ENCODE assay signal across 23 cellular contexts in the genomic region with DNA sequence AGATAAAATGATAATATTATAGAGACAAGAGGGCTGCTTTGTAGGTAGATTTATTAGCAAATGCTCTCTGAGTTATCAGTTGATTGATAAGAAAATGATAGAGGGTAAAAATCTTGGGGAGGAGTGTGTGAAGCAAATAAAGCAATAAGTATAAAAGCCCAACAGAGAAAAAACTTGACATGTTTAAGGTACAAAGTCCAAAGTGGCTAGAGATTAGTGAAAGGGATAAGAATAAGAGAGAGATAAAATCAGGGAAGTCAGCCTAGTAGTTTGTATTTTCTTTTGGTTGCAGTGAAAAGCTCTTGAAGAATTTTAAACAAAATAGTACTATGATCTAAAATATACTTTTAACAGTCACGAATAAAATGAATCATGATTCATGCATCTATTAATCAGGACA.
DNase-seq lines count a peak whose midpoint lies in the region; ATAC-seq, FAIRE-seq and TF ChIP-seq lines count a peak whose summit lies in the region.
"Had no signal": no experiment of that assay in that cellular context is flagged by ENCODE, and none has a peak within 500 bp of the region (broad histone marks: within the 10 kb centered on the region; RNA-seq: fewer than 3 reads in every experiment).

No MANE protein-coding gene starts in this region.

- H3K9me3 Mint-ChIP-seq in activated T-helper 2 cell treated with anti-CD3 and anti-CD28 coated beads, Interferon-gamma antibody, Interleukin-2, Interleukin-4, amounts not matched to agents 10 μg/mL and 5 μg/mL and 100 μg/mL, durations not matched to agents 14 hours and 24 hours and 36 hours, result no peaks in the 10 kb centered on the region
- H3K9me3 Mint-ChIP-seq in activated naive CD4-positive, alpha-beta T cell treated with anti-CD3 and anti-CD28 coated beads for 36 hours, result no peaks in the 10 kb centered on the region
- H3K9me3 Mint-ChIP-seq: GM23338 had no signal

- in situ Hi-C loops in HepG2 (cut with HindIII; ENCODE audit: extremely low pct_ligation_motif_present, low pct_unique_long_range_greater_than_20kb), result loop anchor here (25.0 kb wide), 1 partner anchor 1179 kb away; no protein-coding TSS in a partner anchor

- H3K9me3 ChIP-seq in liver (ENCODE audit: control insufficient read depth in 4 of 4, low read length in 3 of 4) (no peaks in the 10 kb centered on the region), HepG2 (ENCODE audit: low read length) (no peaks in the 10 kb centered on the region), mucosa of descending colon (no peaks in the 10 kb centered on the region), MG63 (no peaks in the 10 kb centered on the region; the same call in 1 of the 2 replicates)
- H3K9me3 ChIP-seq: HAP-1, SJSA1 had no signal

- no peak overlapping the region for H3K27ac Mint-ChIP-seq in activated T-helper 2 cell treated with anti-CD3 and anti-CD28 coated beads, Interferon-gamma antibody, Interleukin-2, Interleukin-4, amounts not matched to agents 10 μg/mL and 5 μg/mL and 100 μg/mL, durations not matched to agents 14 hours and 24 hours and 36 hours
- no peak overlapping the region for H3K27ac Mint-ChIP-seq in activated naive CD4-positive, alpha-beta T cell treated with anti-CD3 and anti-CD28 coated beads for 36 hours
- H3K27ac Mint-ChIP-seq: GM23338 had no signal

- H3K4me1 ChIP-seq in liver (ENCODE audit: control insufficient read depth in 4 of 4, insufficient read depth in 4 of 4, low read length in 3 of 4) (no peaks in the 10 kb centered on the region), HepG2 (ENCODE audit: insufficient read depth, low read length) (peaks cover 10% of the 10 kb centered on the region; the same call in 1 of the 2 replicates), mucosa of descending colon (ENCODE audit: low read depth) (peaks cover 3% of the 10 kb centered on the region)
- H3K4me1 ChIP-seq: HAP-1, SJSA1 had no signal

- FAIRE-seq in HepG2 (lab: Jason Lieb, UNC) (no peak), colon (lab: Jason Lieb, UNC) (peak; percentile 18)
- FAIRE-seq: GM12878, RCC 7860 had no signal

- TF ChIP-seq RAD21 in liver (IDR thresholded peaks at IDR 0.05) (no peak), HepG2 (CRISPR knock-in tag; IDR thresholded peaks at IDR 0.05) (no peak)

- WGBS in liver, result 25% methylated on average over 1 of the region's 1 CpG
- 0% methylated on average over 1 of the region's 1 CpG for WGBS in HepG2 (ENCODE audit: low lambda C conversion rate)

- DNase-seq in HepG2 (ENCODE audit: low spot score) (no peak), mucosa of descending colon (no peak), pons (ENCODE audit: low spot score) (no peak), MG63 (no peak)
- DNase-seq in activated T-helper 2 cell treated with anti-CD3 and anti-CD28 coated beads, Interferon-gamma antibody, Interleukin-2, Interleukin-4, amounts not matched to agents 10 μg/mL and 5 μg/mL and 100 μg/mL, durations not matched to agents 14 hours and 24 hours and 36 hours (ENCODE audit: low spot score), result no peak
- DNase-seq in activated naive CD4-positive, alpha-beta T cell treated with anti-CD3 and anti-CD28 coated beads for 36 hours, result no peak
- DNase-seq: AML-193; DMS79 treated with DMSO at 0.1 percent for 48 hours; KG1; NCI-H1105; NCI-H2029 treated with DMSO at 0.1 percent for 48 hours; NCI-H226; NCI-H510A treated with DMSO at 0.1 percent for 48 hours; NCI-H748 treated with DMSO at 0.1 percent for 48 hours; NK-92 treated with Interleukin-12 subunit alpha and Interleukin-12 subunit beta, amount 100 ng/mL, for 24 hours had no signal

- H3K36me3 ChIP-seq in liver (ENCODE audit: control insufficient read depth in 4 of 4, insufficient read depth in 3 of 4, low read depth in 1 of 4, low read length in 3 of 4), result no peaks in the 10 kb centered on the region
- H3K36me3 ChIP-seq in HepG2 (replicated peaks in 1 of 2; ENCODE audit: control insufficient read depth in 1 of 2, insufficient read depth in 2 of 2, low read length in 2 of 2), result no peaks in the 10 kb centered on the region
- H3K36me3 ChIP-seq in mucosa of descending colon (ENCODE audit: low read depth), result no peaks in the 10 kb centered on the region
- no peaks in the 10 kb centered on the region for H3K36me3 ChIP-seq in MG63
- H3K36me3 ChIP-seq: HAP-1, SJSA1 had no signal

- H3K4me2 ChIP-seq in HepG2 (ENCODE audit: low read depth, low read length), result no peak overlapping the region
- H3K4me2 ChIP-seq: GM23338 had no signal

- POLR2A ChIA-PET in HepG2 (lab: Yijun Ruan, JAX), result no interaction called here

- no peak overlapping the region for H3K9ac ChIP-seq in liver (ENCODE audit: low read depth in 1 of 2, low read length in 2 of 2)
- no peak overlapping the region for H3K9ac ChIP-seq in HepG2 (ENCODE audit: insufficient read depth, low read depth, low read length)

- no peaks in the 10 kb centered on the region for H3K27me3 Mint-ChIP-seq in activated T-helper 2 cell treated with anti-CD3 and anti-CD28 coated beads, Interferon-gamma antibody, Interleukin-2, Interleukin-4, amounts not matched to agents 10 μg/mL and 5 μg/mL and 100 μg/mL, durations not matched to agents 14 hours and 24 hours and 36 hours (ENCODE audit: low read depth)
- peaks cover 6% of the 10 kb centered on the region for H3K27me3 Mint-ChIP-seq in activated naive CD4-positive, alpha-beta T cell treated with anti-CD3 and anti-CD28 coated beads for 36 hours (ENCODE audit: low read depth)

- H3K27me3 ChIP-seq in liver (ENCODE audit: control insufficient read depth in 4 of 4, insufficient read depth in 4 of 4, low read length in 3 of 4) (no peaks in the 10 kb centered on the region), HepG2 (ENCODE audit: control insufficient read depth in 1 of 2, insufficient read depth in 2 of 2, low read length in 2 of 2) (no peaks in the 10 kb centered on the region), MG63 (no peaks in the 10 kb centered on the region)

- intact Hi-C loops in HepG2 (cut with micrococcal nuclease; ENCODE audit: unreplicated experiment), result loop anchor here (5.0 kb wide), 1 partner anchor 819 kb away; no protein-coding TSS in a partner anchor
- intact Hi-C loops in mucosa of descending colon (cut with DNase I, micrococcal nuclease), result no loop called here
- intact Hi-C loops in activated T-helper 2 cell treated with anti-CD3 and anti-CD28 coated beads, Interferon-gamma antibody, Interleukin-2, Interleukin-4, amounts not matched to agents 10 μg/mL and 5 μg/mL and 100 μg/mL, durations not matched to agents 14 hours and 24 hours and 36 hours (cut with micrococcal nuclease), result no loop called here
- intact Hi-C loops in activated naive CD4-positive, alpha-beta T cell treated with anti-CD3 and anti-CD28 coated beads for 36 hours (cut with micrococcal nuclease), result loop anchor here (5.0 kb wide), 1 partner anchor 819 kb away; no protein-coding TSS in a partner anchor

- H3K4me3 Mint-ChIP-seq in activated T-helper 2 cell treated with anti-CD3 and anti-CD28 coated beads, Interferon-gamma antibody, Interleukin-2, Interleukin-4, amounts not matched to agents 10 μg/mL and 5 μg/mL and 100 μg/mL, durations not matched to agents 14 hours and 24 hours and 36 hours (ENCODE audit: low read depth), result no peak overlapping the region
- no peak overlapping the region for H3K4me3 Mint-ChIP-seq in activated naive CD4-positive, alpha-beta T cell treated with anti-CD3 and anti-CD28 coated beads for 36 hours
- H3K4me3 Mint-ChIP-seq: GM23338 had no signal

- ATAC-seq in HepG2 (no peak), mucosa of descending colon (peak; percentile 63)
- ATAC-seq: GM12878, GM23338 had no signal

- no TSS peak for BruUV-seq in HepG2 (replicated peaks; lab: Mats Ljungman, UMichigan)

- TF ChIP-seq EP300 in HepG2 (IDR thresholded peaks at IDR 0.05; ENCODE audit: low read depth in 2 of 2, low read length in 2 of 2), result no peak
- no peak for TF ChIP-seq EP300 in HepG2 (CRISPR knock-in tag; IDR thresholded peaks at IDR 0.05; ENCODE audit: borderline replicate concordance)

- TF ChIP-seq CTCF in liver (IDR thresholded peaks at IDR 0.05; ENCODE audit: low read depth, low read length, missing input control) (no peak), HepG2 (CRISPR knock-in tag; IDR thresholded peaks at IDR 0.05) (no peak), mucosa of descending colon (IDR thresholded peaks at IDR 0.05) (no peak)

- no peaks in the 10 kb centered on the region for H3K36me3 Mint-ChIP-seq in activated T-helper 2 cell treated with anti-CD3 and anti-CD28 coated beads, Interferon-gamma antibody, Interleukin-2, Interleukin-4, amounts not matched to agents 10 μg/mL and 5 μg/mL and 100 μg/mL, durations not matched to agents 14 hours and 24 hours and 36 hours (ENCODE audit: low read depth)
- no peaks in the 10 kb centered on the region for H3K36me3 Mint-ChIP-seq in activated naive CD4-positive, alpha-beta T cell treated with anti-CD3 and anti-CD28 coated beads for 36 hours (ENCODE audit: low read depth)

- H3K4me1 Mint-ChIP-seq in activated T-helper 2 cell treated with anti-CD3 and anti-CD28 coated beads, Interferon-gamma antibody, Interleukin-2, Interleukin-4, amounts not matched to agents 10 μg/mL and 5 μg/mL and 100 μg/mL, durations not matched to agents 14 hours and 24 hours and 36 hours (ENCODE audit: low read depth), result no peaks in the 10 kb centered on the region
- no peaks in the 10 kb centered on the region for H3K4me1 Mint-ChIP-seq in activated naive CD4-positive, alpha-beta T cell treated with anti-CD3 and anti-CD28 coated beads for 36 hours (ENCODE audit: low read depth)
- H3K4me1 Mint-ChIP-seq: GM23338 had no signal

- H2AFZ ChIP-seq in HepG2 (ENCODE audit: low read length), result no peak overlapping the region
- H2AFZ ChIP-seq: GM23338 had no signal

- no peaks in the 10 kb centered on the region for H3K79me2 ChIP-seq in HepG2 (ENCODE audit: insufficient read depth, low read length)

- no peak overlapping the region for H3K27ac ChIP-seq in liver (ENCODE audit: low read depth in 1 of 2, low read length in 2 of 2)
- no peak overlapping the region for H3K27ac ChIP-seq in HepG2 (ENCODE audit: extremely low read length, insufficient read depth, low read length)
- H3K27ac ChIP-seq: C4-2B, SJSA1 had no signal

- TF ChIP-seq POLR2A in HepG2 (IDR thresholded peaks at IDR 0.05; ENCODE audit: insufficient read depth in 1 of 2, low read depth in 2 of 2, low read length in 2 of 2), result no peak

- H4K20me1 ChIP-seq in HepG2 (ENCODE audit: insufficient read depth, low read length), result no peaks in the 10 kb centered on the region

- CTCF ChIA-PET in HepG2 (lab: Yijun Ruan, JAX; ENCODE audit: low intra/inter-chr PET ratio, low total read pairs), result no interaction called here
- CTCF ChIA-PET in activated naive CD4-positive, alpha-beta T cell treated with anti-CD3 and anti-CD28 coated beads for 36 hours (lab: Charles Lee), result no interaction called here

- H3K4me3 ChIP-seq in liver (ENCODE audit: low read depth in 1 of 3, low read length in 3 of 3) (no peak overlapping the region), HepG2 (replicated peaks in 1 of 3; ENCODE audit: insufficient read depth in 1 of 3, low read depth in 2 of 3, low read length in 3 of 3) (no peak overlapping the region), mucosa of descending colon (no peak overlapping the region), MG63 (no peak overlapping the region)
- H3K4me3 ChIP-seq: GM12878, GM23338, HAP-1, SJSA1 had no signal

TF ChIP-seq in liver, 16 proteins besides CTCF, POLR2A, EP300 and RAD21:
- no peak for TF ChIP-seq FOXA1 (IDR thresholded peaks at IDR 0.05)
- TF ChIP-seq HNF4A (conservative IDR thresholded peaks at IDR 0.05), result peak; percentile 31 to 40

Comparison
In these comparisons a context has a peak if more than half of its experiments do, and no peak if none do; other contexts are left out.
1. intact Hi-C loops: an anchor here in HepG2 (5.0 kb wide) and activated naive CD4-positive, alpha-beta T cell treated with anti-CD3 and anti-CD28 coated beads for 36 hours (5.0 kb wide); none called in mucosa of descending colon and activated T-helper 2 cell treated with anti-CD3 and anti-CD28 coated beads, Interferon-gamma antibody, Interleukin-2, Interleukin-4, amounts not matched to agents 10 μg/mL and 5 μg/mL and 100 μg/mL, durations not matched to agents 14 hours and 24 hours and 36 hours.